Comparison of ENCODE assay signal across 10 cellular contexts in genomic region chr2:19774788-19775156, GRCh38.
A peak's percentile ranks its signal among the peaks of the same experiment; 100 is the strongest.
DNase-seq lines count a peak whose midpoint lies in the region; ATAC-seq and TF ChIP-seq lines count a peak whose summit lies in the region.
"Had no signal": no experiment of that assay in that cellular context is flagged by ENCODE, and none has a peak within 500 bp of the region (broad histone marks: within the 10 kb centered on the region; RNA-seq: fewer than 3 reads in every experiment).

No MANE protein-coding gene starts in this region.

- H3K27ac ChIP-seq in PC-9 = peak overlapping the region; percentile 42

- H3K4me3 ChIP-seq in PC-9 = no peak overlapping the region

- H3K79me2 ChIP-seq in PC-9 (ENCODE audit: low read depth) = no peaks in the 10 kb centered on the region

- no peaks in the 10 kb centered on the region for H3K27me3 ChIP-seq in PC-9 (ENCODE audit: insufficient read depth, low read depth)

- H3K4me2 ChIP-seq in PC-9 = peak overlapping the region; percentile 38

- peak; percentile 15 for DNase-seq in COLO668 (lab: John Stamatoyannopoulos, UW; ENCODE audit: unreplicated experiment)
- peak; percentile 25 for DNase-seq in LHCN-M2 (ENCODE audit: low read depth)
- DNase-seq in PC-9 = peak in 1 of 2 experiments; percentile 20
- DNase-seq in iPS-NIHi7 (ENCODE audit: extremely low spot score) = peak; percentile 69
- DNase-seq in activated CD4-positive, alpha-beta T cell treated with anti-CD3 and anti-CD28 coated beads, Interleukin-2, amount 50 U/mL, for 48 hours = no peak
- DNase-seq in OCI-M2 (lab: John Stamatoyannopoulos, UW; ENCODE audit: unreplicated experiment) = no peak
- DNase-seq in NOMO-1 (lab: John Stamatoyannopoulos, UW; ENCODE audit: unreplicated experiment in 2 of 2) = no peak
- DNase-seq: kidney, T-helper 2 cell had no signal

- H3K36me3 ChIP-seq in PC-9 (ENCODE audit: low read depth) = no peaks in the 10 kb centered on the region

- POLR2A ChIA-PET in PC-9 (lab: Charles Lee; ENCODE audit: unreplicated experiment) = interaction anchor here (0.6 kb wide), 1 partner anchor 39 kb away, joined by 5 read pairs; no protein-coding TSS in a partner anchor

- intact Hi-C loops in PC-9 (cut with micrococcal nuclease; ENCODE audit: unreplicated experiment) = loop anchor here (5.0 kb wide), 1 partner anchor 88 kb away; no protein-coding TSS in a partner anchor

- H3F3A ChIP-seq in PC-9 (ENCODE audit: insufficient read depth, low read depth) = peaks cover 7% of the 10 kb centered on the region; the same call in 1 of the 2 replicates

- H3K9me3 ChIP-seq in PC-9 (ENCODE audit: insufficient read depth, low read depth) = 0 out of 2 replicates have a peak, but pooled peaks cover 4% of the 10 kb centered on the region

- H2AFZ ChIP-seq in PC-9 = no peak overlapping the region

- no peaks in the 10 kb centered on the region for H4K20me1 ChIP-seq in PC-9 (ENCODE audit: insufficient read depth)

- no peak for TF ChIP-seq CTCF in PC-9 (conservative IDR thresholded peaks at IDR 0.05)

- CTCF ChIA-PET in PC-9 (lab: Charles Lee) = no interaction called here

- H3K4me1 ChIP-seq in PC-9 (replicated peaks; ENCODE audit: insufficient read depth) = peaks cover 17% of the 10 kb centered on the region

- no peaks in the 10 kb centered on the region for H3K9me2 ChIP-seq in PC-9 (ENCODE audit: insufficient read depth)

- ATAC-seq in GM21723 (IDR thresholded peaks at IDR 0.05; ENCODE audit: unreplicated experiment) = no peak

- BruUV-seq in PC-9 (replicated peaks; lab: Mats Ljungman, UMichigan) = no TSS peak

Comparison
In these comparisons a context has a peak if more than half of its experiments do, and no peak if none do; other contexts are left out.
1. DNase-seq: peak in COLO668 (single experiment), LHCN-M2 (single experiment) and iPS-NIHi7 (single experiment); none in activated CD4-positive, alpha-beta T cell treated with anti-CD3 and anti-CD28 coated beads, Interleukin-2, amount 50 U/mL, for 48 hours (0 of 2), OCI-M2 (single experiment) and NOMO-1 (0 of 2).